14 cellular contexts compared by ENCODE assay signal in genomic region chr2:63820969-63821368, GRCh38. TPM values are rescaled to one million over a fixed set of nuclear protein-coding genes. Genes with fewer than 3 reads are reported as not detected.
DNase-seq lines count a peak whose midpoint lies in the region; ATAC-seq, FAIRE-seq and TF ChIP-seq lines count a peak whose summit lies in the region.
"Had no signal": no experiment of that assay in that cellular context is flagged by ENCODE, and none has a peak within 500 bp of the region (broad histone marks: within the 10 kb centered on the region; RNA-seq: fewer than 3 reads in every experiment).

No MANE protein-coding gene starts in this region.

- TF ChIP-seq POLR2A in H54 (IDR thresholded peaks at IDR 0.05; ENCODE audit: low read depth, low read length) = no peak
- TF ChIP-seq POLR2A in right lobe of liver (IDR thresholded peaks at IDR 0.05) = no peak

- DNase-seq in Caco-2 (no peak), H54 (ENCODE audit: insufficient read length, low spot score) (no peak), WTC11 (ENCODE audit: low spot score) (no peak), right lobe of liver (no peak), germinal center (ENCODE audit: low spot score) (no peak), progenitor cell of endocrine pancreas (ENCODE audit: low spot score, unreplicated experiment) (no peak)
- DNase-seq in stimulated activated CD4-positive, alpha-beta T cell treated with anti-CD3 and anti-CD28 coated beads, Interleukin-4, amount 100 ng/mL, for 1 hour = no peak
- DNase-seq: COR-L47, HCEC 1CT, NCI-H1048, NCI-H2107 had no signal

- no peaks in the 10 kb centered on the region for H3K9me3 ChIP-seq in Caco-2
- H3K9me3 ChIP-seq in right lobe of liver = no peaks in the 10 kb centered on the region

- CTCF ChIA-PET in Caco-2 (lab: Charles Lee) (no interaction called here), WTC11 (lab: Charles Lee) (interaction anchor here (0.7 to 1.3 kb wide), 3 partner anchors 18 to 122 kb away, joined by 3 to 4 read pairs (median 4); no protein-coding TSS in a partner anchor)

- H3K36me3 Mint-ChIP-seq in Caco-2 (ENCODE audit: insufficient read depth, unreplicated experiment) (peaks cover 25% of the 10 kb centered on the region), WTC11 (no peaks in the 10 kb centered on the region), progenitor cell of endocrine pancreas (ENCODE audit: insufficient read depth) (no peaks in the 10 kb centered on the region)
- H3K36me3 Mint-ChIP-seq in stimulated activated memory B cell treated with anti-CD40 and anti-IgM and Interleukin-4, amounts not matched to agents 10 μg/mL and 1 μg/mL and 100 μg/mL, for 72 hours = no peaks in the 10 kb centered on the region
- H3K36me3 Mint-ChIP-seq: CD14-positive monocyte had no signal

- intact Hi-C loops in Caco-2 (cut with micrococcal nuclease; ENCODE audit: unreplicated experiment) (loop anchor here (2.0 kb wide), 1 partner anchor 30 kb away; no protein-coding TSS in a partner anchor), right lobe of liver (cut with DNase I) (no loop called here)

- POLR2A ChIA-PET in Caco-2 (lab: Charles Lee) = no interaction called here
- POLR2A ChIA-PET in WTC11 (lab: Charles Lee) = interaction anchor here (0.6 to 0.8 kb wide), 2 partner anchors 17 to 205 kb away, joined by 3 read pairs; no protein-coding TSS in a partner anchor

- peaks cover 17% of the 10 kb centered on the region for H3K4me1 ChIP-seq in Caco-2
- peaks cover 0 to 57% (median 21%) of the 10 kb centered on the region in 4 donors for H3K4me1 ChIP-seq in right lobe of liver

- H3K36me3 ChIP-seq in Caco-2 (ENCODE audit: control insufficient read depth, insufficient read depth, low read length) (no peaks in the 10 kb centered on the region), right lobe of liver (no peaks in the 10 kb centered on the region)

- WGBS in right lobe of liver (ENCODE audit: insufficient coverage, low coverage, low lambda C conversion rate, missing lambda C conversion rate) = 36% methylated on average over 1 of the region's 1 CpG

- peaks cover 9% of the 10 kb centered on the region for H3K4me1 Mint-ChIP-seq in Caco-2 (ENCODE audit: low read depth, unreplicated experiment)
- peaks cover 15% of the 10 kb centered on the region for H3K4me1 Mint-ChIP-seq in WTC11
- H3K4me1 Mint-ChIP-seq in stimulated activated memory B cell treated with anti-CD40 and anti-IgM and Interleukin-4, amounts not matched to agents 10 μg/mL and 1 μg/mL and 100 μg/mL, for 72 hours = peaks cover 6% of the 10 kb centered on the region
- no peaks in the 10 kb centered on the region for H3K4me1 Mint-ChIP-seq in progenitor cell of endocrine pancreas (ENCODE audit: low read depth)

- ATAC-seq in WTC11 (no peak), right lobe of liver (peak in 3 of 4 donors; percentile 22 to 50 (median 43))
- no peak for ATAC-seq in stimulated activated memory B cell treated with anti-CD40 and anti-IgM and Interleukin-4, amounts not matched to agents 10 μg/mL and 1 μg/mL and 100 μg/mL, for 72 hours

- H3K4me3 Mint-ChIP-seq in Caco-2 (ENCODE audit: unreplicated experiment) (no peak overlapping the region), WTC11 (no peak overlapping the region), progenitor cell of endocrine pancreas (ENCODE audit: low read depth) (no peak overlapping the region)
- no peak overlapping the region for H3K4me3 Mint-ChIP-seq in stimulated activated memory B cell treated with anti-CD40 and anti-IgM and Interleukin-4, amounts not matched to agents 10 μg/mL and 1 μg/mL and 100 μg/mL, for 72 hours

- H3K27ac Mint-ChIP-seq in Caco-2 (ENCODE audit: unreplicated experiment) = peak overlapping the region; percentile 5
- H3K27ac Mint-ChIP-seq in WTC11 = peak overlapping the region; percentile 51; the same call in 1 of the 2 replicates
- H3K27ac Mint-ChIP-seq in stimulated activated memory B cell treated with anti-CD40 and anti-IgM and Interleukin-4, amounts not matched to agents 10 μg/mL and 1 μg/mL and 100 μg/mL, for 72 hours = no peak overlapping the region
- no peak overlapping the region for H3K27ac Mint-ChIP-seq in progenitor cell of endocrine pancreas

- peak; percentile 27 for FAIRE-seq in H54 (lab: Jason Lieb, UNC)
- FAIRE-seq: GM18507 had no signal

- no peak overlapping the region for H3K4me3 ChIP-seq in Caco-2 (ENCODE audit: low read depth, low read length)
- H3K4me3 ChIP-seq in right lobe of liver = no peak overlapping the region

- no peaks in the 10 kb centered on the region for H3K27me3 ChIP-seq in Caco-2 (replicated peaks; ENCODE audit: control insufficient read depth, insufficient read depth, low read length)
- no peaks in the 10 kb centered on the region for H3K27me3 ChIP-seq in right lobe of liver

- H3K27ac ChIP-seq in right lobe of liver = peak overlapping the region; percentile 55 to 89 (median 77)

- peaks cover 7% of the 10 kb centered on the region for H3K9me3 Mint-ChIP-seq in Caco-2 (ENCODE audit: unreplicated experiment)
- H3K9me3 Mint-ChIP-seq in WTC11 = no peaks in the 10 kb centered on the region
- no peaks in the 10 kb centered on the region for H3K9me3 Mint-ChIP-seq in stimulated activated memory B cell treated with anti-CD40 and anti-IgM and Interleukin-4, amounts not matched to agents 10 μg/mL and 1 μg/mL and 100 μg/mL, for 72 hours
- H3K9me3 Mint-ChIP-seq in progenitor cell of endocrine pancreas (ENCODE audit: low read depth) = no peaks in the 10 kb centered on the region

- H3K27me3 Mint-ChIP-seq in Caco-2 (ENCODE audit: insufficient read depth, unreplicated experiment) (no peaks in the 10 kb centered on the region), WTC11 (ENCODE audit: low read depth) (no peaks in the 10 kb centered on the region), progenitor cell of endocrine pancreas (no peaks in the 10 kb centered on the region)
- peaks cover 14% of the 10 kb centered on the region for H3K27me3 Mint-ChIP-seq in stimulated activated memory B cell treated with anti-CD40 and anti-IgM and Interleukin-4, amounts not matched to agents 10 μg/mL and 1 μg/mL and 100 μg/mL, for 72 hours

- no TSS peak for BruUV-seq in Caco-2 (replicated peaks; lab: Mats Ljungman, UMichigan)

- TF ChIP-seq CTCF in Caco-2 (IDR thresholded peaks at IDR 0.05; ENCODE audit: insufficient read depth in 1 of 2, low read depth in 1 of 2, low read length in 1 of 2, severe bottlenecking in 1 of 2, unreplicated experiment in 1 of 2) (no peak), WTC11 (IDR thresholded peaks at IDR 0.05) (no peak), right lobe of liver (IDR thresholded peaks at IDR 0.05) (no peak), progenitor cell of endocrine pancreas (IDR thresholded peaks at IDR 0.05; ENCODE audit: unreplicated experiment) (no peak)

TF ChIP-seq in WTC11, 78 proteins besides CTCF, POLR2A, EP300 and RAD21:
- TF ChIP-seq SMAD3 (CRISPR knock-in tag; IDR thresholded peaks at IDR 0.05; ENCODE audit: borderline replicate concordance) = no peak

RNA-seq across cellular contexts. Expression of gene UGP2, which starts 20.7 kb away (rescaled TPM):
- 288 and 307 TPM in 2 replicates for total RNA-seq in Caco-2 (2022)
- total RNA-seq in WTC11 (2021) = 543 to 626 TPM (median 606 TPM) in 3 replicates
- 100 to 1,000 TPM; 276 to 691 (median 425) TPM for total RNA-seq in right lobe of liver
- total RNA-seq in progenitor cell of endocrine pancreas = 76.6 and 81.2 TPM in 2 replicates

Comparison
In these comparisons a context has a peak if more than half of its experiments do, and no peak if none do; other contexts are left out.
1. H3K27ac Mint-ChIP-seq: peak in Caco-2 (single experiment) and WTC11 (single experiment); none in stimulated activated memory B cell treated with anti-CD40 and anti-IgM and Interleukin-4, amounts not matched to agents 10 μg/mL and 1 μg/mL and 100 μg/mL, for 72 hours (single experiment) and progenitor cell of endocrine pancreas (single experiment).
2. ATAC-seq: peak in right lobe of liver (3 of 4); none in WTC11 (single experiment) and stimulated activated memory B cell treated with anti-CD40 and anti-IgM and Interleukin-4, amounts not matched to agents 10 μg/mL and 1 μg/mL and 100 μg/mL, for 72 hours (single experiment).